9 cellular contexts compared by ENCODE assay signal in genomic region chr12:121128908-121129704, GRCh38. TPM values are rescaled to one million over a fixed set of nuclear protein-coding genes. Genes with fewer than 3 reads are reported as not detected.
DNase-seq lines count a peak whose midpoint lies in the region; ATAC-seq, FAIRE-seq and TF ChIP-seq lines count a peak whose summit lies in the region.
"Had no signal": no experiment of that assay in that cellular context is flagged by ENCODE, and none has a peak within 500 bp of the region (broad histone marks: within the 10 kb centered on the region; RNA-seq: fewer than 3 reads in every experiment).

No MANE protein-coding gene starts in this region.

- no peaks in the 10 kb centered on the region for H3K9me2 ChIP-seq in HCT116 (ENCODE audit: insufficient read depth)

- TF ChIP-seq CTCF in HCT116 (IDR thresholded peaks at IDR 0.05 in 2 of 3, conservative IDR thresholded peaks at IDR 0.05 in 1 of 3; ENCODE audit: borderline replicate concordance in 1 of 3, insufficient read depth in 1 of 3, low read depth in 2 of 3, low read length in 2 of 3) (no peak), endothelial cell of umbilical vein (IDR thresholded peaks at IDR 0.05; ENCODE audit: extremely low read depth in 1 of 2, insufficient read depth in 1 of 2, low read depth in 1 of 2, low read length in 2 of 2) (no peak)

- H3K27me3 ChIP-seq in HCT116 (ENCODE audit: insufficient read depth, low read length) (no peaks in the 10 kb centered on the region), endothelial cell of umbilical vein (ENCODE audit: control insufficient read depth in 2 of 2, insufficient read depth in 2 of 2, low read length in 2 of 2) (no peaks in the 10 kb centered on the region)

- H3K4me2 ChIP-seq in HCT116 (ENCODE audit: low read length) (no peak overlapping the region; the same call in 1 of the 2 replicates), endothelial cell of umbilical vein (ENCODE audit: insufficient read depth, low read length) (peak overlapping the region; percentile 51)

- CTCF ChIA-PET in HCT116 (lab: Charles Lee), result no interaction called here
- CTCF ChIA-PET in endothelial cell of umbilical vein (lab: Charles Lee), result interaction anchor here (0.6 to 1.6 kb wide), 2 partner anchors 18 to 77 kb away, joined by 3 read pairs; no protein-coding TSS in a partner anchor

- no peak overlapping the region for H3K9ac ChIP-seq in HCT116 (ENCODE audit: low read length)
- H3K9ac ChIP-seq in endothelial cell of umbilical vein (replicated peaks; ENCODE audit: extremely low read depth, insufficient read depth, low read length), result peak overlapping the region; percentile 35

- no peaks in the 10 kb centered on the region for H3K9me1 ChIP-seq in endothelial cell of umbilical vein (replicated peaks; ENCODE audit: control insufficient read depth, extremely low read depth, insufficient read depth, low read length)

- BruUV-seq in HCT116 (replicated peaks; lab: Mats Ljungman, UMichigan) (no TSS peak), endothelial cell of umbilical vein (replicated peaks; lab: Mats Ljungman, UMichigan) (no TSS peak)

- ATAC-seq in GM18498 (IDR thresholded peaks at IDR 0.05; ENCODE audit: unreplicated experiment), result peak; percentile 83
- peak; percentile 52 for ATAC-seq in HCT116
- peak; percentile 83 to 91 for ATAC-seq in naive thymus-derived CD8-positive, alpha-beta T cell

- H2AFZ ChIP-seq in HCT116 (ENCODE audit: low read depth, low read length, poor library complexity, severe bottlenecking), result peak overlapping the region; percentile 64
- peak overlapping the region; percentile 83 for H2AFZ ChIP-seq in endothelial cell of umbilical vein (ENCODE audit: low read depth, low read length)

- no peak overlapping the region for H3K27ac ChIP-seq in HCT116 (ENCODE audit: low read depth, low read length)
- H3K27ac ChIP-seq in endothelial cell of umbilical vein (ENCODE audit: insufficient read depth, low read depth, low read length), result peak overlapping the region; percentile 18

- H3K4me1 ChIP-seq in HCT116 (ENCODE audit: control insufficient read depth in 1 of 2, insufficient read depth in 2 of 2, low read length in 2 of 2), result peaks cover 15 to 32% of the 10 kb centered on the region in 2 experiments
- H3K4me1 ChIP-seq in endothelial cell of umbilical vein (ENCODE audit: control insufficient read depth, extremely low read depth, insufficient read depth, low read length), result peaks cover 26% of the 10 kb centered on the region

- intact Hi-C loops in HCT116 (cut with micrococcal nuclease), result no loop called here
- intact Hi-C loops in endothelial cell of umbilical vein (cut with micrococcal nuclease), result loop anchor here (1.0 kb wide), 1 partner anchor 81 kb away; the partner anchor contains the start of gene P2RX4

- no peak for DNase-seq in HCT116 (ENCODE audit: low read depth, low spot score)
- DNase-seq in NCI-H1436 treated with DMSO at 0.1 percent for 48 hours (lab: John Stamatoyannopoulos, UW), result peak; percentile 28
- peak; percentile 52 to 68 (median 58) for DNase-seq in activated CD8-positive, alpha-beta memory T cell treated with anti-CD3 and anti-CD28 coated beads for 48 hours (ENCODE audit: low read depth in 2 of 3, low spot score in 2 of 3)
- DNase-seq in endothelial cell of umbilical vein (ENCODE audit: low read depth, low spot score), result peak; percentile 79
- DNase-seq in naive thymus-derived CD8-positive, alpha-beta T cell, result peak; percentile 54 to 84 (median 76)
- DNase-seq in stromal cell of bone marrow (ENCODE audit: low read depth), result peak; percentile 64
- DNase-seq in D341Med (ENCODE audit: low spot score), result no peak

- H3K36me3 Mint-ChIP-seq in naive thymus-derived CD8-positive, alpha-beta T cell, result no peaks in the 10 kb centered on the region

- H3K9me3 ChIP-seq in HCT116 (ENCODE audit: control insufficient read depth in 1 of 2, insufficient read depth in 1 of 2, low read depth in 1 of 2, low read length in 2 of 2) (no peaks in the 10 kb centered on the region), endothelial cell of umbilical vein (replicated peaks; ENCODE audit: control insufficient read depth, insufficient read depth, low read length) (no peaks in the 10 kb centered on the region)

- H3K4me1 Mint-ChIP-seq in naive thymus-derived CD8-positive, alpha-beta T cell, result peaks cover 52 to 91% (median 85%) of the 10 kb centered on the region in 4 donors

- no peak for TF ChIP-seq RAD21 in HCT116 (IDR thresholded peaks at IDR 0.05; ENCODE audit: low read depth)

- peak overlapping the region; percentile 73 to 91 (median 87) for H3K4me3 Mint-ChIP-seq in naive thymus-derived CD8-positive, alpha-beta T cell
- H3K4me3 Mint-ChIP-seq: nephron had no signal

- H3K27ac Mint-ChIP-seq in naive thymus-derived CD8-positive, alpha-beta T cell, result peak overlapping the region; percentile 65 to 96 (median 94)
- H3K27ac Mint-ChIP-seq: nephron had no signal

- RAD21 ChIA-PET in HCT116 (lab: Charles Lee; ENCODE audit: low non-redundant PET in 1 of 2, low total read pairs in 2 of 2, uncharacterized antibody in 2 of 2, unreplicated experiment in 2 of 2), result interaction anchor here in 1 of 2 experiments (0.6 kb wide), 1 partner anchor 96 kb away, joined by 3 read pairs; no protein-coding TSS in a partner anchor

- no peaks in the 10 kb centered on the region for H3K27me3 Mint-ChIP-seq in naive thymus-derived CD8-positive, alpha-beta T cell

- no peak for TF ChIP-seq POLR2A in HCT116 (IDR thresholded peaks at IDR 0.05; ENCODE audit: borderline replicate concordance, extremely low read depth, insufficient read depth, insufficient read length)
- no peak for TF ChIP-seq POLR2A in endothelial cell of umbilical vein (IDR thresholded peaks at IDR 0.05; ENCODE audit: low read depth, low read length)

- H3K4me3 ChIP-seq in HCT116 (replicated peaks in 1 of 2; ENCODE audit: low read depth in 1 of 2, low read length in 2 of 2), result no peak overlapping the region
- H3K4me3 ChIP-seq in endothelial cell of umbilical vein (replicated peaks in 1 of 3; ENCODE audit: insufficient read depth in 1 of 3, low read depth in 1 of 3, low read length in 3 of 3), result peak overlapping the region in 1 of 3 experiments; percentile 18

- peak; percentile 70 for FAIRE-seq in endothelial cell of umbilical vein (lab: Jason Lieb, UNC)

- dilution Hi-C loops in endothelial cell of umbilical vein (cut with MboI; ENCODE audit: extremely low pct_ligation_motif_present, low sequenced_read_pairs), result no loop called here

- no peaks in the 10 kb centered on the region for H3K36me3 ChIP-seq in HCT116 (ENCODE audit: control insufficient read depth in 1 of 2, insufficient read depth in 2 of 2, low read length in 2 of 2)
- H3K36me3 ChIP-seq in endothelial cell of umbilical vein (ENCODE audit: control insufficient read depth in 2 of 2, extremely low read depth in 1 of 2, insufficient read depth in 2 of 2, low read length in 2 of 2), result no peaks in the 10 kb centered on the region

- H4K20me1 ChIP-seq in HCT116 (ENCODE audit: insufficient read depth) (no peaks in the 10 kb centered on the region), endothelial cell of umbilical vein (replicated peaks; ENCODE audit: control insufficient read depth, extremely low read depth, insufficient read depth, low read length) (no peaks in the 10 kb centered on the region)

- no peaks in the 10 kb centered on the region for H3K9me3 Mint-ChIP-seq in naive thymus-derived CD8-positive, alpha-beta T cell
- H3K9me3 Mint-ChIP-seq: nephron had no signal

- POLR2A ChIA-PET in HCT116 (lab: Charles Lee), result interaction anchor here (0.6 kb wide), 1 partner anchor 11 kb away, joined by 3 read pairs; no protein-coding TSS in a partner anchor
- POLR2A ChIA-PET in endothelial cell of umbilical vein (lab: Charles Lee), result interaction anchor here (0.6 kb wide), 1 partner anchor 68 kb away, joined by 3 read pairs; no protein-coding TSS in a partner anchor
- POLR2A ChIA-PET in naive thymus-derived CD8-positive, alpha-beta T cell (lab: Charles Lee), result interaction anchor here (0.5 to 1.6 kb wide), 7 partner anchors 10 to 675 kb away, joined by 3 to 4 read pairs (median 3); partner anchors contain the start of genes CAMKK2 and SETD1B

- H3K79me2 ChIP-seq in HCT116 (ENCODE audit: insufficient read depth, low read length) (no peaks in the 10 kb centered on the region), endothelial cell of umbilical vein (ENCODE audit: control insufficient read depth, insufficient read depth, low read length) (no peaks in the 10 kb centered on the region)

TF ChIP-seq in HCT116, 20 proteins besides CTCF, POLR2A, EP300 and RAD21 (continues in another document):
- no peak for TF ChIP-seq CEBPB (IDR thresholded peaks at IDR 0.05; ENCODE audit: low read depth)
- TF ChIP-seq TCF7L2 (IDR thresholded peaks at IDR 0.05; ENCODE audit: borderline replicate concordance, extremely low read depth, insufficient read depth, insufficient read length), result no peak
- TF ChIP-seq ELF1 (IDR thresholded peaks at IDR 0.05; ENCODE audit: borderline replicate concordance, low read depth), result no peak
- no peak for TF ChIP-seq ATF3 (IDR thresholded peaks at IDR 0.05)
- TF ChIP-seq EZH2 (IDR thresholded peaks at IDR 0.05), result no peak

TF ChIP-seq in endothelial cell of umbilical vein, 7 proteins besides CTCF, POLR2A, EP300 and RAD21:
- TF ChIP-seq JUN (IDR thresholded peaks at IDR 0.05; ENCODE audit: borderline replicate concordance, insufficient read depth, insufficient read length, low read depth) (no peak), MAX (IDR thresholded peaks at IDR 0.05; ENCODE audit: insufficient read depth, insufficient read length) (peak; percentile 81)

RNA-seq across cellular contexts. Expression of gene P2RX7, which starts 3.6 kb away (rescaled TPM):
- 1.5 TPM for total RNA-seq in HCT116 (2021; ENCODE audit: unreplicated experiment)
- polyA plus RNA-seq in HCT116 (2012), result 0.53 and 0.60 TPM in 2 replicates
- 5.1 and 8.1 TPM in 2 replicates for total RNA-seq in endothelial cell of umbilical vein
- 0.80 and 1.3 TPM in 2 replicates for polyA plus RNA-seq in endothelial cell of umbilical vein
- polyA plus RNA-seq in endothelial cell of umbilical vein (2011; cell fraction: cytosol; rRNA removed), result 0.67 and 0.71 TPM in 2 replicates
- polyA plus RNA-seq in endothelial cell of umbilical vein (2011; cell fraction: nucleus; rRNA removed), result 2.2 and 2.8 TPM in 2 replicates
- 1.3 and 2.9 TPM in 2 replicates for polyA plus RNA-seq in endothelial cell of umbilical vein (2012)
- polyA minus RNA-seq in endothelial cell of umbilical vein, result 0.83 and 0.93 TPM in 2 replicates
- not detected for polyA minus RNA-seq in endothelial cell of umbilical vein (2011; cell fraction: cytosol; rRNA and poly(A)+ RNA removed)
- 1.0 and 2.2 TPM in 2 replicates for polyA minus RNA-seq in endothelial cell of umbilical vein (2011; cell fraction: nucleus; rRNA and poly(A)+ RNA removed)
- total RNA-seq in naive thymus-derived CD8-positive, alpha-beta T cell, result 1 to 10 TPM; 4.3 to 4.5 TPM
- 1 to 10 TPM; 3.2 to 6.9 (median 6.6) TPM for polyA plus RNA-seq in naive thymus-derived CD8-positive, alpha-beta T cell

Comparison
In these comparisons a context has a peak if more than half of its experiments do, and no peak if none do; other contexts are left out.
1. DNase-seq: peak in NCI-H1436 treated with DMSO at 0.1 percent for 48 hours (single experiment), activated CD8-positive, alpha-beta memory T cell treated with anti-CD3 and anti-CD28 coated beads for 48 hours (3 of 3), endothelial cell of umbilical vein (single experiment), naive thymus-derived CD8-positive, alpha-beta T cell (10 of 10) and stromal cell of bone marrow (single experiment); none in HCT116 (single experiment) and D341Med (single experiment).
2. Peak in every context shown above with its lines, with median percentiles within 50 percentile points of each other: ATAC-seq.